Comparison of ENCODE assay signal across 1 cellular context in the genomic region with DNA sequence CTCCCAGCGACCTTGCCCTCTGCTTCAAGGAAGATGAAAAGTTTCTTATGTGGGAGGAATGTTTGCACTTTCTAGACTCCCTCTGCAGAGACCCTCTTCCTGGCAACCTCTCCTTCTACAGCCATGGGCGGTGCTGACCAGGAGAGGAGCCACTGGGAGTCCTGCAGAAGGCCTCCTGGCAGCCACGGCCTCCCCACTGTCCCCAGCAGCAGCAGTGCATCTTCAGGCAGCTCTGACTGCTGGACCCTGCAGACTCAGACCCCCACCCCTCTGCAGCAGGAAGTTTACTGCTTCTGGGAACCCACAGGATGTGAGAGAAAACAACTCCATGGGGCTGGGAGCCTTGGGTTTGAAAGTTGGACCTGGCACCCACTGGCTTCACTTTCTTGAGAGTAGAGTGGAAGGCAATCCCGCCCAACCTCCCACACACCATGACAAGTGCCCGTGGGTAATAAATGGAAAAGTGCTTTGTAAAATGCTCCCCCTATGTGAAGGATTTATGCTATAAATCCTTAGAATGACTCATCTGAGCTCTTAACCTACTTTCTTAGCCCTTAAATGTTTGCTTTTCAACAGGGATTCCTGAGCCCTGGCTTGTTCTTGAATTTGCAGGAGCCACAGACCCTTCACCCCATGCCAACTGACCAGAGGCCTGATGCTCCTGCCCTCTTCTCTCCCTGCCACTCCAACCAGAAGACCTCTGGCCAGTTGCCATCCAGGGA.
TF ChIP-seq lines count a peak whose summit lies in the region.

No MANE protein-coding gene starts in this region.

TF ChIP-seq in A549, 52 proteins besides CTCF, POLR2A, EP300 and RAD21:
- TF ChIP-seq, protein P1, sequence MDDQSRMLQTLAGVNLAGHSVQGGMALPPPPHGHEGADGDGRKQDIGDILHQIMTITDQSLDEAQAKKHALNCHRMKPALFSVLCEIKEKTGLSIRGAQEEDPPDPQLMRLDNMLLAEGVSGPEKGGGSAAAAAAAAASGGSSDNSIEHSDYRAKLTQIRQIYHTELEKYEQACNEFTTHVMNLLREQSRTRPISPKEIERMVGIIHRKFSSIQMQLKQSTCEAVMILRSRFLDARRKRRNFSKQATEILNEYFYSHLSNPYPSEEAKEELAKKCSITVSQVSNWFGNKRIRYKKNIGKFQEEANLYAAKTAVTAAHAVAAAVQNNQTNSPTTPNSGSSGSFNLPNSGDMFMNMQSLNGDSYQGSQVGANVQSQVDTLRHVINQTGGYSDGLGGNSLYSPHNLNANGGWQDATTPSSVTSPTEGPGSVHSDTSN (IDR thresholded peaks at IDR 0.05): no peak
- TF ChIP-seq RFX5 (IDR thresholded peaks at IDR 0.05): no peak
- TF ChIP-seq, protein P2, sequence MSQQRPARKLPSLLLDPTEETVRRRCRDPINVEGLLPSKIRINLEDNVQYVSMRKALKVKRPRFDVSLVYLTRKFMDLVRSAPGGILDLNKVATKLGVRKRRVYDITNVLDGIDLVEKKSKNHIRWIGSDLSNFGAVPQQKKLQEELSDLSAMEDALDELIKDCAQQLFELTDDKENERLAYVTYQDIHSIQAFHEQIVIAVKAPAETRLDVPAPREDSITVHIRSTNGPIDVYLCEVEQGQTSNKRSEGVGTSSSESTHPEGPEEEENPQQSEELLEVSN (IDR thresholded peaks at IDR 0.05; ENCODE audit: borderline replicate concordance, low read depth): no peak
- no peak for TF ChIP-seq SREBF2 (IDR thresholded peaks at IDR 0.05)
- TF ChIP-seq ZC3H11A (IDR thresholded peaks at IDR 0.05): no peak
- TF ChIP-seq, protein P3, sequence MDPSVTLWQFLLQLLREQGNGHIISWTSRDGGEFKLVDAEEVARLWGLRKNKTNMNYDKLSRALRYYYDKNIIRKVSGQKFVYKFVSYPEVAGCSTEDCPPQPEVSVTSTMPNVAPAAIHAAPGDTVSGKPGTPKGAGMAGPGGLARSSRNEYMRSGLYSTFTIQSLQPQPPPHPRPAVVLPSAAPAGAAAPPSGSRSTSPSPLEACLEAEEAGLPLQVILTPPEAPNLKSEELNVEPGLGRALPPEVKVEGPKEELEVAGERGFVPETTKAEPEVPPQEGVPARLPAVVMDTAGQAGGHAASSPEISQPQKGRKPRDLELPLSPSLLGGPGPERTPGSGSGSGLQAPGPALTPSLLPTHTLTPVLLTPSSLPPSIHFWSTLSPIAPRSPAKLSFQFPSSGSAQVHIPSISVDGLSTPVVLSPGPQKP (IDR thresholded peaks at IDR 0.05; ENCODE audit: low read depth, low read length): no peak
- TF ChIP-seq, protein P4, sequence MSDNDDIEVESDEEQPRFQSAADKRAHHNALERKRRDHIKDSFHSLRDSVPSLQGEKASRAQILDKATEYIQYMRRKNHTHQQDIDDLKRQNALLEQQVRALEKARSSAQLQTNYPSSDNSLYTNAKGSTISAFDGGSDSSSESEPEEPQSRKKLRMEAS (IDR thresholded peaks at IDR 0.05): no peak
- TF ChIP-seq HEYL (CRISPR knock-in tag; IDR thresholded peaks at IDR 0.05): no peak
- no peak for TF ChIP-seq ZNF302 (CRISPR knock-in tag; IDR thresholded peaks at IDR 0.05)
- TF ChIP-seq NPAS2 (CRISPR knock-in tag; IDR thresholded peaks at IDR 0.05; ENCODE audit: borderline replicate concordance): no peak
- no peak for TF ChIP-seq HOXA7 (CRISPR knock-in tag; IDR thresholded peaks at IDR 0.05)
- TF ChIP-seq HOXB5 (CRISPR knock-in tag; IDR thresholded peaks at IDR 0.05): no peak
- TF ChIP-seq CBX2 (IDR thresholded peaks at IDR 0.05; ENCODE audit: borderline replicate concordance, low read depth): no peak
- TF ChIP-seq NR3C1 (IDR thresholded peaks at IDR 0.05): no peak
- TF ChIP-seq, protein P5, sequence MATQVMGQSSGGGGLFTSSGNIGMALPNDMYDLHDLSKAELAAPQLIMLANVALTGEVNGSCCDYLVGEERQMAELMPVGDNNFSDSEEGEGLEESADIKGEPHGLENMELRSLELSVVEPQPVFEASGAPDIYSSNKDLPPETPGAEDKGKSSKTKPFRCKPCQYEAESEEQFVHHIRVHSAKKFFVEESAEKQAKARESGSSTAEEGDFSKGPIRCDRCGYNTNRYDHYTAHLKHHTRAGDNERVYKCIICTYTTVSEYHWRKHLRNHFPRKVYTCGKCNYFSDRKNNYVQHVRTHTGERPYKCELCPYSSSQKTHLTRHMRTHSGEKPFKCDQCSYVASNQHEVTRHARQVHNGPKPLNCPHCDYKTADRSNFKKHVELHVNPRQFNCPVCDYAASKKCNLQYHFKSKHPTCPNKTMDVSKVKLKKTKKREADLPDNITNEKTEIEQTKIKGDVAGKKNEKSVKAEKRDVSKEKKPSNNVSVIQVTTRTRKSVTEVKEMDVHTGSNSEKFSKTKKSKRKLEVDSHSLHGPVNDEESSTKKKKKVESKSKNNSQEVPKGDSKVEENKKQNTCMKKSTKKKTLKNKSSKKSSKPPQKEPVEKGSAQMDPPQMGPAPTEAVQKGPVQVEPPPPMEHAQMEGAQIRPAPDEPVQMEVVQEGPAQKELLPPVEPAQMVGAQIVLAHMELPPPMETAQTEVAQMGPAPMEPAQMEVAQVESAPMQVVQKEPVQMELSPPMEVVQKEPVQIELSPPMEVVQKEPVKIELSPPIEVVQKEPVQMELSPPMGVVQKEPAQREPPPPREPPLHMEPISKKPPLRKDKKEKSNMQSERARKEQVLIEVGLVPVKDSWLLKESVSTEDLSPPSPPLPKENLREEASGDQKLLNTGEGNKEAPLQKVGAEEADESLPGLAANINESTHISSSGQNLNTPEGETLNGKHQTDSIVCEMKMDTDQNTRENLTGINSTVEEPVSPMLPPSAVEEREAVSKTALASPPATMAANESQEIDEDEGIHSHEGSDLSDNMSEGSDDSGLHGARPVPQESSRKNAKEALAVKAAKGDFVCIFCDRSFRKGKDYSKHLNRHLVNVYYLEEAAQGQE (IDR thresholded peaks at IDR 0.05): no peak
- no peak for TF ChIP-seq PHF8 (IDR thresholded peaks at IDR 0.05; ENCODE audit: borderline replicate concordance, low read depth)
- TF ChIP-seq TP53 (CRISPR knock-in tag; IDR thresholded peaks at IDR 0.05): no peak
- TF ChIP-seq, protein P6, sequence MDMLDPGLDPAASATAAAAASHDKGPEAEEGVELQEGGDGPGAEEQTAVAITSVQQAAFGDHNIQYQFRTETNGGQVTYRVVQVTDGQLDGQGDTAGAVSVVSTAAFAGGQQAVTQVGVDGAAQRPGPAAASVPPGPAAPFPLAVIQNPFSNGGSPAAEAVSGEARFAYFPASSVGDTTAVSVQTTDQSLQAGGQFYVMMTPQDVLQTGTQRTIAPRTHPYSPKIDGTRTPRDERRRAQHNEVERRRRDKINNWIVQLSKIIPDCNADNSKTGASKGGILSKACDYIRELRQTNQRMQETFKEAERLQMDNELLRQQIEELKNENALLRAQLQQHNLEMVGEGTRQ (IDR thresholded peaks at IDR 0.05): no peak
